8 cellular contexts compared by ENCODE assay signal in the genomic region with DNA sequence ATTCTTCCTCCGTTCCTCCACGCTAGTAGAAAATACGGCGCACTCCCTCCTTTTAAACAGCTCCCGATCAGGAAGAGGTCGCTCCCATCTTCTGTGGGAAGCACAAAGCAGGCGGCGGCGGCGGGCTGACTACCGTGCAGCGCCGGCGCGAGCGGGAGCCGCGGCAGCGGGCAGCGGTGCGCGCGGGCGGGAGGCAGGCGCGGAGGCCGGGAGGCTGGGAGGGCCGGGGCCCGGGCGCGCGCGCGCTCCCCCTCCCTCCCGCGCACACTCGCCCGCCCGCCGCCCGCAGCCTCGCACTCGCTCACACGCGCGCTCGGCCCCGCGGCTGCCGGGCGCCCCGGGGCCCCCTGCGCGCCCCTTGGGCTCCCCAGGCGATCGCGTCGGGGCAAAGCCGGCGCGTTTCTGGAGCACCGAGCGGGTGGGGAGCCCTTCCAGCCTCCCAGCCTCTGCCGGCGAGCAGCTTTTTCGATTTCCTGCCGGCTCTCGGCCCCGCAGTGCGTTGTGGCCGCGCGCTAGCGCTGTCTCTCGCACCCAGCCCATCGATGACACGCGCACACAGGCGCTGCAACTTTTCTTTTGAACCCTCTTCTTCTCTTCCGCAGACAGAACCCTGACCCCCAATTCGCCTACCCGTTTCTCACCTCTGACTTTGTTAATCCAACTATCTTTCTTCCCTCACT. TPM values are rescaled to one million over a fixed set of nuclear protein-coding genes. Genes with fewer than 3 reads are reported as not detected.
DNase-seq lines count a peak whose midpoint lies in the region; ATAC-seq and TF ChIP-seq lines count a peak whose summit lies in the region.

Gene SLC8A1, minus strand, starts transcription at position 165 of the 680 bp plus-strand sequence.

- ATAC-seq in activated CD4-positive, alpha-beta T cell treated with anti-CD3 and anti-CD28 coated beads for 36 hours: peak; percentile 58
- ATAC-seq in GM21723 (IDR thresholded peaks at IDR 0.05; ENCODE audit: unreplicated experiment): no peak

- peaks cover 22% of the 10 kb centered on the region for H3K4me1 Mint-ChIP-seq in activated CD4-positive, alpha-beta T cell treated with anti-CD3 and anti-CD28 coated beads for 36 hours
- peaks cover 12% of the 10 kb centered on the region for H3K4me1 Mint-ChIP-seq in activated naive CD8-positive, alpha-beta T cell (ENCODE audit: low read depth)
- peaks cover 13% of the 10 kb centered on the region for H3K4me1 Mint-ChIP-seq in progenitor cell of endocrine pancreas (ENCODE audit: low read depth)

- H3K4me2 ChIP-seq in MM.1S (ENCODE audit: low read depth, low read length): peak within 1 kb of the TSS; percentile 99

- H2AFZ ChIP-seq in MM.1S (ENCODE audit: low read length): peak within 1 kb of the TSS; percentile 88

- DNase-seq in activated CD4-positive, alpha-beta T cell treated with anti-CD3 and anti-CD28 coated beads for 36 hours: peak; percentile 46
- no peak for DNase-seq in activated CD4-positive, alpha-beta T cell treated with anti-CD3 and anti-CD28 coated beads, Interleukin-2, amount 50 U/mL, for 48 hours
- peak; percentile 38 for DNase-seq in MM.1S
- DNase-seq in left ventricle myocardium inferior: peak; percentile 46
- peak; percentile 10 for DNase-seq in progenitor cell of endocrine pancreas (ENCODE audit: low spot score, unreplicated experiment)
- DNase-seq in stimulated activated CD4-positive, alpha-beta T cell treated with anti-CD3 and anti-CD28 coated beads, Interleukin-4, amount 100 ng/mL, for 1 hour: no peak

- no peak within 1 kb of the TSS; the same call in 1 of the 2 replicates for H3K9ac ChIP-seq in MM.1S (ENCODE audit: low read length)

- no peak within 1 kb of the TSS for H3K27ac ChIP-seq in MM.1S (ENCODE audit: low read length)
- peak within 1 kb of the TSS; percentile 78 for H3K27ac ChIP-seq in left ventricle myocardium inferior (replicated peaks)

- intact Hi-C loops in activated CD4-positive, alpha-beta T cell treated with anti-CD3 and anti-CD28 coated beads for 36 hours (cut with DNase I, micrococcal nuclease): loop anchor here (5.0 to 10.0 kb wide), 3 partner anchors 100 to 540 kb away; no protein-coding TSS in a partner anchor
- intact Hi-C loops in left ventricle myocardium inferior (cut with micrococcal nuclease): no loop called here

- H3K36me3 Mint-ChIP-seq in activated CD4-positive, alpha-beta T cell treated with anti-CD3 and anti-CD28 coated beads for 36 hours (ENCODE audit: low read depth): peaks cover 1% of the 10 kb centered on the region
- H3K36me3 Mint-ChIP-seq in activated naive CD8-positive, alpha-beta T cell: no peaks in the 10 kb centered on the region
- H3K36me3 Mint-ChIP-seq in progenitor cell of endocrine pancreas (ENCODE audit: insufficient read depth): no peaks in the 10 kb centered on the region

- H3K4me1 ChIP-seq in MM.1S (ENCODE audit: low read length) (no peaks in the 10 kb centered on the region), left ventricle myocardium inferior (peaks cover 89% of the 10 kb centered on the region)

- H3K36me3 ChIP-seq in MM.1S (replicated peaks; ENCODE audit: insufficient read depth, low read length) (no peaks in the 10 kb centered on the region), left ventricle myocardium inferior (no peaks in the 10 kb centered on the region)

- CTCF ChIA-PET in activated CD4-positive, alpha-beta T cell treated with anti-CD3 and anti-CD28 coated beads for 36 hours (lab: Charles Lee): no interaction called here

- H3K9me2 ChIP-seq in MM.1S (replicated peaks; ENCODE audit: insufficient read depth, low read length): no peaks in the 10 kb centered on the region

- H3K9me3 Mint-ChIP-seq in activated CD4-positive, alpha-beta T cell treated with anti-CD3 and anti-CD28 coated beads for 36 hours (ENCODE audit: low read depth): no peaks in the 10 kb centered on the region
- no peaks in the 10 kb centered on the region for H3K9me3 Mint-ChIP-seq in activated naive CD8-positive, alpha-beta T cell (ENCODE audit: low read depth)
- no peaks in the 10 kb centered on the region for H3K9me3 Mint-ChIP-seq in progenitor cell of endocrine pancreas (ENCODE audit: low read depth)

- H3K27me3 Mint-ChIP-seq in activated CD4-positive, alpha-beta T cell treated with anti-CD3 and anti-CD28 coated beads for 36 hours: peaks cover 37% of the 10 kb centered on the region
- H3K27me3 Mint-ChIP-seq in activated naive CD8-positive, alpha-beta T cell: peaks cover 22% of the 10 kb centered on the region
- peaks cover 57% of the 10 kb centered on the region for H3K27me3 Mint-ChIP-seq in progenitor cell of endocrine pancreas

- H3K4me3 ChIP-seq in MM.1S (ENCODE audit: low read length) (peak within 1 kb of the TSS; percentile 69), left ventricle myocardium inferior (peak within 1 kb of the TSS; percentile 71)

- H4K20me1 ChIP-seq in MM.1S (ENCODE audit: insufficient read depth, low read length): no peaks in the 10 kb centered on the region

- H3K4me3 Mint-ChIP-seq in activated CD4-positive, alpha-beta T cell treated with anti-CD3 and anti-CD28 coated beads for 36 hours: peak within 1 kb of the TSS; percentile 76
- H3K4me3 Mint-ChIP-seq in activated naive CD8-positive, alpha-beta T cell: peak within 1 kb of the TSS; percentile 80
- peak within 1 kb of the TSS; percentile 83 for H3K4me3 Mint-ChIP-seq in progenitor cell of endocrine pancreas (ENCODE audit: low read depth)

- no peaks in the 10 kb centered on the region for H3K9me3 ChIP-seq in MM.1S (replicated peaks; ENCODE audit: insufficient read depth, low read length)
- no peaks in the 10 kb centered on the region for H3K9me3 ChIP-seq in left ventricle myocardium inferior (replicated peaks)

- peaks cover 12% of the 10 kb centered on the region; the same call in 1 of the 2 replicates for H3F3A ChIP-seq in MM.1S (ENCODE audit: insufficient read depth, low read length)

- H3K79me2 ChIP-seq in MM.1S (ENCODE audit: low read length): no peaks in the 10 kb centered on the region

- TF ChIP-seq CTCF in MM.1S (IDR thresholded peaks at IDR 0.05; ENCODE audit: low read length): no peak
- no peak for TF ChIP-seq CTCF in left ventricle myocardium inferior (IDR thresholded peaks at IDR 0.05; ENCODE audit: borderline replicate concordance)
- TF ChIP-seq CTCF in progenitor cell of endocrine pancreas (IDR thresholded peaks at IDR 0.05; ENCODE audit: unreplicated experiment): no peak

- peak within 1 kb of the TSS; percentile 34 for H3K27ac Mint-ChIP-seq in activated CD4-positive, alpha-beta T cell treated with anti-CD3 and anti-CD28 coated beads for 36 hours
- H3K27ac Mint-ChIP-seq in activated naive CD8-positive, alpha-beta T cell: no peak within 1 kb of the TSS
- peak within 1 kb of the TSS; percentile 43 for H3K27ac Mint-ChIP-seq in progenitor cell of endocrine pancreas

- POLR2A ChIA-PET in activated CD4-positive, alpha-beta T cell treated with anti-CD3 and anti-CD28 coated beads for 36 hours (lab: Charles Lee): no interaction called here

- H3K27me3 ChIP-seq in MM.1S (replicated peaks; ENCODE audit: insufficient read depth, low read length) (no peaks in the 10 kb centered on the region), left ventricle myocardium inferior (ENCODE audit: low read depth) (no peaks in the 10 kb centered on the region)

RNA-seq across cellular contexts. Expression of gene SLC8A1, which starts in this region (rescaled TPM):
- 1 to 10 TPM; 1.9 to 2.3 TPM for total RNA-seq in activated CD4-positive, alpha-beta T cell treated with anti-CD3 and anti-CD28 coated beads for 36 hours
- total RNA-seq in left ventricle myocardium inferior (990 TPM), progenitor cell of endocrine pancreas (5.7 and 7.1 TPM in 2 replicates)

Comparison
In these comparisons a context has a peak if more than half of its experiments do, and no peak if none do; other contexts are left out.
1. RNA of gene SLC8A1 (total RNA-seq): 990 TPM in left ventricle myocardium inferior (single experiment); 5.7 to 7.1 TPM in progenitor cell of endocrine pancreas and 1.9 to 2.3 TPM in activated CD4-positive, alpha-beta T cell treated with anti-CD3 and anti-CD28 coated beads for 36 hours; every median in the first group is over 100 times any median in the second.
2. DNase-seq: peak in activated CD4-positive, alpha-beta T cell treated with anti-CD3 and anti-CD28 coated beads for 36 hours (single experiment), MM.1S (single experiment), left ventricle myocardium inferior (single experiment) and progenitor cell of endocrine pancreas (single experiment); none in activated CD4-positive, alpha-beta T cell treated with anti-CD3 and anti-CD28 coated beads, Interleukin-2, amount 50 U/mL, for 48 hours (0 of 2) and stimulated activated CD4-positive, alpha-beta T cell treated with anti-CD3 and anti-CD28 coated beads, Interleukin-4, amount 100 ng/mL, for 1 hour (single experiment).
3. Peak in every context shown above with its lines, with median percentiles within 50 percentile points of each other: H3K4me3 Mint-ChIP-seq.